ENCODE assay signal across 8 cellular contexts in genomic region chr6:45423111-45423900, GRCh38. TPM values are rescaled to one million over a fixed set of nuclear protein-coding genes. Genes with fewer than 3 reads are reported as not detected.
DNase-seq lines count a peak whose midpoint lies in the region; ATAC-seq, FAIRE-seq and TF ChIP-seq lines count a peak whose summit lies in the region.

No MANE protein-coding gene starts in this region.

- peak overlapping the region; percentile 86 for H3K4me3 Mint-ChIP-seq in mesothelial cell of epicardium

- TF ChIP-seq CTCF in GM12875 (IDR thresholded peaks at IDR 0.05; ENCODE audit: borderline replicate concordance, insufficient read depth, low read depth, low read length) (no peak), mesothelial cell of epicardium (IDR thresholded peaks at IDR 0.05; ENCODE audit: unreplicated experiment) (no peak)

- H3K4me3 ChIP-seq in GM12875 (ENCODE audit: low read depth, low read length) (peak overlapping the region; percentile 42), subcutaneous abdominal adipose tissue (ENCODE audit: low read depth in 1 of 5, low read length in 5 of 5) (peak overlapping the region; percentile 57 to 78 (median 69))

- H3K9me3 ChIP-seq in subcutaneous abdominal adipose tissue (ENCODE audit: control insufficient read depth in 5 of 5, low read length in 5 of 5) = no peaks in the 10 kb centered on the region

- no peaks in the 10 kb centered on the region for H3K36me3 ChIP-seq in subcutaneous abdominal adipose tissue (ENCODE audit: control insufficient read depth in 5 of 5, insufficient read depth in 5 of 5, low read length in 5 of 5)

- DNase-seq in T-helper 9 cell (peak; percentile 23), mesothelial cell of epicardium (ENCODE audit: low spot score in 2 of 2, unreplicated experiment in 2 of 2) (peak; percentile 23 to 56), COR-L47 (lab: John Stamatoyannopoulos, UW) (no peak), GM19239 (ENCODE audit: insufficient read length, low spot score) (no peak)
- DNase-seq in effector CD8-positive, alpha-beta T cell (lab: John Stamatoyannopoulos, UW) = peak; percentile 5

- FAIRE-seq in GM19239 (lab: Jason Lieb, UNC) = no peak

- H3K9ac ChIP-seq in subcutaneous abdominal adipose tissue (ENCODE audit: low read length in 5 of 5) = peak overlapping the region in 4 of 5 donors; percentile 26 to 64 (median 59)

- peaks cover 14 to 34% (median 28%) of the 10 kb centered on the region in 5 donors for H3K27me3 ChIP-seq in subcutaneous abdominal adipose tissue (ENCODE audit: control insufficient read depth in 5 of 5, insufficient read depth in 4 of 5, low read length in 5 of 5)

- H3K27ac Mint-ChIP-seq in mesothelial cell of epicardium = peak overlapping the region; percentile 48

- peaks cover 38% of the 10 kb centered on the region for H3K4me1 Mint-ChIP-seq in mesothelial cell of epicardium

- no peaks in the 10 kb centered on the region for H3K36me3 Mint-ChIP-seq in mesothelial cell of epicardium

- H3K27me3 Mint-ChIP-seq in mesothelial cell of epicardium (ENCODE audit: low read depth) = peaks cover 71% of the 10 kb centered on the region

- ATAC-seq in GM21390 (IDR thresholded peaks at IDR 0.05; ENCODE audit: unreplicated experiment) = no peak

- peak overlapping the region; percentile 16 for H3K27ac ChIP-seq in subcutaneous abdominal adipose tissue (ENCODE audit: low read depth, low read length)

- no peaks in the 10 kb centered on the region for H3K9me3 Mint-ChIP-seq in mesothelial cell of epicardium

- H3K4me1 ChIP-seq in subcutaneous abdominal adipose tissue (ENCODE audit: control insufficient read depth in 5 of 5, insufficient read depth in 5 of 5, low read length in 5 of 5) = peaks cover 0 to 46% (median 45%) of the 10 kb centered on the region in 5 donors

RNA-seq across cellular contexts. Expression of gene SUPT3H, which starts 45.6 kb away (rescaled TPM):
- total RNA-seq in mesothelial cell of epicardium = 21.1 to 24.8 TPM (median 23.2 TPM) in 3 replicates

Comparison
In these comparisons a context has a peak if more than half of its experiments do, and no peak if none do; other contexts are left out.
1. DNase-seq: peak in T-helper 9 cell (single experiment), effector CD8-positive, alpha-beta T cell (single experiment) and mesothelial cell of epicardium (2 of 2); none in COR-L47 (single experiment) and GM19239 (single experiment).